9 cellular contexts compared by ENCODE assay signal in the genomic region with DNA sequence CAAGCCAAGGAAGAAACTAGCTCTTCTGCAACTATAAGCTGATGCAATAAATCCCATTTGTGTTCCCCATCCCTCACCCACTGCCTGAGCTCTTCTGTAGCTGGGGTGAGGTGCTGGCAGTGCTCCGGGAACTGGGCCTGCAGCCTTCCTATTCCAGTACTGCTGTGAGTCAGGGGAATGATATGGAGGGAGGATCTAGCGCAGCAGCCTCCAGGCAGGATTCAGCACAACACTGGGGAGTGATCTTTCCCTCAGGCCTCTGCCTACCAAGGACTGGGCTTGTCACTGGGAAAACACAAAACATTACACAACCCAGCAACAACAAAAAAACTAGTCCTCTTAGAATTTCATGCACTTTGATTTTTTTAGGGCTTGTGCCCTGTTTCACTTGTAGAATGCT. TPM values are rescaled to one million over a fixed set of nuclear protein-coding genes. Genes with fewer than 3 reads are reported as not detected.
DNase-seq lines count a peak whose midpoint lies in the region; ATAC-seq, FAIRE-seq and TF ChIP-seq lines count a peak whose summit lies in the region.
"Had no signal": no experiment of that assay in that cellular context is flagged by ENCODE, and none has a peak within 500 bp of the region (broad histone marks: within the 10 kb centered on the region; RNA-seq: fewer than 3 reads in every experiment).

No MANE protein-coding gene starts in this region.

- no peak overlapping the region for H3K18ac ChIP-seq in mesendoderm (ENCODE audit: low read length)

- intact Hi-C loops in vagina (cut with DNase I) = no loop called here
- intact Hi-C loops in activated CD8-positive, alpha-beta T cell treated with anti-CD3 and anti-CD28 coated beads for 36 hours (cut with micrococcal nuclease) = no loop called here

- no peak overlapping the region for H2BK120ac ChIP-seq in mesendoderm (ENCODE audit: low read depth, low read length)

- no peaks in the 10 kb centered on the region for H3K4me1 ChIP-seq in mesendoderm (ENCODE audit: control insufficient read depth, low read depth, low read length)
- H3K4me1 ChIP-seq in vagina = peaks cover 28% of the 10 kb centered on the region

- TF ChIP-seq POLR2A in vagina (IDR thresholded peaks at IDR 0.05) = no peak

- no CpG with 5 or more reads among the region's 2 CpGs for WGBS in mesendoderm (ENCODE audit: extremely low coverage, insufficient coverage, low lambda C conversion rate)

- no peak overlapping the region for H3K4ac ChIP-seq in mesendoderm (ENCODE audit: low read depth, low read length)

- H3K4me1 Mint-ChIP-seq in activated CD8-positive, alpha-beta T cell treated with anti-CD3 and anti-CD28 coated beads for 36 hours (ENCODE audit: low read depth) = no peaks in the 10 kb centered on the region
- H3K4me1 Mint-ChIP-seq: mesothelial cell of epicardium had no signal

- H3K36me3 Mint-ChIP-seq in activated CD8-positive, alpha-beta T cell treated with anti-CD3 and anti-CD28 coated beads for 36 hours (ENCODE audit: low read depth) = no peaks in the 10 kb centered on the region
- H3K36me3 Mint-ChIP-seq: mesothelial cell of epicardium had no signal

- no peak overlapping the region for H2BK15ac ChIP-seq in mesendoderm (replicated peaks; ENCODE audit: low read depth)

- H4K5ac ChIP-seq in mesendoderm (ENCODE audit: low read length) = no peak overlapping the region

- peaks cover 4% of the 10 kb centered on the region for H3K27me3 Mint-ChIP-seq in activated CD8-positive, alpha-beta T cell treated with anti-CD3 and anti-CD28 coated beads for 36 hours

- ATAC-seq in activated CD8-positive, alpha-beta T cell treated with anti-CD3 and anti-CD28 coated beads for 36 hours = no peak
- no peak for ATAC-seq in GM21529 (IDR thresholded peaks at IDR 0.05; ENCODE audit: unreplicated experiment)

- no peaks in the 10 kb centered on the region for H3K36me3 ChIP-seq in mesendoderm (ENCODE audit: control insufficient read depth, insufficient read depth, low read length)
- H3K36me3 ChIP-seq in vagina = no peaks in the 10 kb centered on the region

- TF ChIP-seq CTCF in vagina (IDR thresholded peaks at IDR 0.05) = no peak
- no peak for TF ChIP-seq CTCF in activated CD8-positive, alpha-beta T cell treated with anti-CD3 and anti-CD28 coated beads for 36 hours (IDR thresholded peaks at IDR 0.05)

- H3K27me3 ChIP-seq in mesendoderm (ENCODE audit: insufficient read depth, low read length, poor library complexity) = no peaks in the 10 kb centered on the region
- no peaks in the 10 kb centered on the region for H3K27me3 ChIP-seq in vagina

- no peak overlapping the region for H3K23ac ChIP-seq in mesendoderm (ENCODE audit: low read length)

- no peak overlapping the region for H3K9ac ChIP-seq in mesendoderm (ENCODE audit: low read length)

- H3K27ac ChIP-seq in mesendoderm (ENCODE audit: low read depth, low read length) = no peak overlapping the region
- peak overlapping the region; percentile 83 for H3K27ac ChIP-seq in vagina

- H3K4me3 ChIP-seq in mesendoderm (ENCODE audit: low read length) = no peak overlapping the region
- H3K4me3 ChIP-seq in vagina = peak overlapping the region in 1 of 2 donors; percentile 2

- H3K4me2 ChIP-seq in mesendoderm (ENCODE audit: low read length) = no peak overlapping the region

- H3K9me3 ChIP-seq in vagina = no peaks in the 10 kb centered on the region

- H4K8ac ChIP-seq in mesendoderm (ENCODE audit: low read depth, low read length) = no peak overlapping the region

- H3K9me3 Mint-ChIP-seq in activated CD8-positive, alpha-beta T cell treated with anti-CD3 and anti-CD28 coated beads for 36 hours = no peaks in the 10 kb centered on the region

- peak; percentile 100 for DNase-seq in NCI-H226
- peak; percentile 92 for DNase-seq in mesendoderm
- DNase-seq in vagina (ENCODE audit: extremely low spot score in 2 of 2) = peak in 1 of 2 donors; percentile 99
- DNase-seq in activated effector memory CD4-positive, alpha-beta T cell treated with Interleukin-2 at 50 U/mL for 16 hours = no peak
- no peak for DNase-seq in activated CD8-positive, alpha-beta T cell treated with anti-CD3 and anti-CD28 coated beads for 36 hours
- DNase-seq: NCI-H1048 had no signal

- peak; percentile 35 for FAIRE-seq in endometrium (lab: Jason Lieb, UNC)

- no peak overlapping the region for H2AK5ac ChIP-seq in mesendoderm (ENCODE audit: low read length)

- no peaks in the 10 kb centered on the region for H3K79me2 ChIP-seq in mesendoderm (ENCODE audit: control insufficient read depth, insufficient read depth, low read length)

- POLR2A ChIA-PET in activated CD8-positive, alpha-beta T cell treated with anti-CD3 and anti-CD28 coated beads for 36 hours (lab: Charles Lee) = no interaction called here

- CTCF ChIA-PET in activated CD8-positive, alpha-beta T cell treated with anti-CD3 and anti-CD28 coated beads for 36 hours (lab: Charles Lee) = no interaction called here

- H2BK5ac ChIP-seq in mesendoderm (ENCODE audit: low read length) = no peak overlapping the region

- H3K79me1 ChIP-seq in mesendoderm (ENCODE audit: low read length) = no peaks in the 10 kb centered on the region

- H3K4me3 Mint-ChIP-seq in activated CD8-positive, alpha-beta T cell treated with anti-CD3 and anti-CD28 coated beads for 36 hours = no peak overlapping the region
- H3K4me3 Mint-ChIP-seq: mesothelial cell of epicardium had no signal

- H3K56ac ChIP-seq in mesendoderm (ENCODE audit: low read length) = no peak overlapping the region

- no peak overlapping the region for H3K27ac Mint-ChIP-seq in activated CD8-positive, alpha-beta T cell treated with anti-CD3 and anti-CD28 coated beads for 36 hours
- H3K27ac Mint-ChIP-seq: mesothelial cell of epicardium had no signal

RNA-seq across cellular contexts. Expression of a gene that starts 58.7 kb away (rescaled TPM):
- polyA plus RNA-seq in mesendoderm (2013, experiment 1 of 2) = 0.56 TPM
- 0.59 TPM for polyA plus RNA-seq in mesendoderm (2013, experiment 2 of 2)
- 5.2 TPM for total RNA-seq in vagina
- total RNA-seq in activated CD8-positive, alpha-beta T cell treated with anti-CD3 and anti-CD28 coated beads for 36 hours = 1 to 10 TPM; 1.5 to 2.5 TPM

Comparison
In these comparisons a context has a peak if more than half of its experiments do, and no peak if none do; other contexts are left out.
1. DNase-seq: peak in NCI-H226 (single experiment) and mesendoderm (single experiment); none in activated effector memory CD4-positive, alpha-beta T cell treated with Interleukin-2 at 50 U/mL for 16 hours (single experiment) and activated CD8-positive, alpha-beta T cell treated with anti-CD3 and anti-CD28 coated beads for 36 hours (single experiment).